7 cellular contexts compared by ENCODE assay signal in the genomic region with DNA sequence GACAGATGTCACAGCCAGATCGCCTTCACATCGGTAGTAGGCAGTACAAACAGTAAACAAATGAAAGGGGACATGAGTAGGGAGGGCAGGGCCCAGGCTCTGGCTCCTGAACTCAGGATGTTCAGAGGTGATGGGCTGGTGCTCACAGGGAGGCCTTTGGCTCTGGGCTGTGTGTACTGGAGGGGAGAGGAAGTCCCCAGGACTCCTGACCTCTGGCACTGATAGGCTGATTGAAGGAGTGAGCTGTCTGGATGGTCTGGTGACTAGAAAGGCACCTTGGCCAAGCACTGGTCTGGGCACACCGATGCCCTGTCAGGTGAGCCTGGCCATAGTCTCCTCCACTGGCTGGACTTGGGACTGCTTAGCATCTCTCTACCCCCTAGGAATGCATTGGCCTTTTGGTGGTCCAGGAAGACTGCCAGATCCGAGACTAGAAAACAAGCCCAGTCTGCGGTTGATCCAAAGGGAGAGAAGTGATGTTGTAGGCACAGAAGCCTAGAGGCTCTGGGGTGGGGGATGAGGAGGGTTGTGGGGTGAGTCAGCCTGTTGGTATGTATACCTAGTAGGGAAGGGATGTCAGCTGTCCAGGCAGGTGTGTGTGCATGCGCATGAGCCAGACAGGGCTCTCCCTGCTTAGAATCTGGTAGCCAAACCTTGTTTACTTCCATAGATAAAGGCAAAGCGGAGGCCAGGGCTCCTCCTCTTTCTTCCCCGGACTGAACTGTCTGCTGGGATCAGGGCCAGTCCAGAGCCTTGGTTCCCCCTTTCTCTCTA. TPM values are rescaled to one million over a fixed set of nuclear protein-coding genes. Genes with fewer than 3 reads are reported as not detected.
DNase-seq lines count a peak whose midpoint lies in the region; ATAC-seq and TF ChIP-seq lines count a peak whose summit lies in the region.
"Had no signal": no experiment of that assay in that cellular context is flagged by ENCODE, and none has a peak within 500 bp of the region (broad histone marks: within the 10 kb centered on the region; RNA-seq: fewer than 3 reads in every experiment).

No MANE protein-coding gene starts in this region.

- H3F3A ChIP-seq in neural progenitor cell (ENCODE audit: low read depth), result peaks cover 20% of the 10 kb centered on the region

- peaks cover 7% of the 10 kb centered on the region for H3K36me3 Mint-ChIP-seq in activated T-helper 2 cell treated with anti-CD3 and anti-CD28 coated beads, Interferon-gamma antibody, Interleukin-2, Interleukin-4, amounts not matched to agents 10 μg/mL and 5 μg/mL and 100 μg/mL, durations not matched to agents 14 hours and 24 hours and 36 hours (ENCODE audit: low read depth)
- no peaks in the 10 kb centered on the region for H3K36me3 Mint-ChIP-seq in neural progenitor cell

- ATAC-seq in Right ventricle myocardium inferior (no peak), HG03135 (IDR thresholded peaks at IDR 0.05; ENCODE audit: unreplicated experiment) (no peak)

- H3K4me1 ChIP-seq in neural progenitor cell, result peaks cover 12% of the 10 kb centered on the region

- H3K79me2 ChIP-seq in neural progenitor cell (ENCODE audit: low read depth), result no peaks in the 10 kb centered on the region

- no peaks in the 10 kb centered on the region for H3K9me3 ChIP-seq in neural progenitor cell (ENCODE audit: low read depth)

- H3K27ac Mint-ChIP-seq in activated T-helper 2 cell treated with anti-CD3 and anti-CD28 coated beads, Interferon-gamma antibody, Interleukin-2, Interleukin-4, amounts not matched to agents 10 μg/mL and 5 μg/mL and 100 μg/mL, durations not matched to agents 14 hours and 24 hours and 36 hours, result no peak overlapping the region
- no peak overlapping the region for H3K27ac Mint-ChIP-seq in neural progenitor cell

- H3K4me3 Mint-ChIP-seq in activated T-helper 2 cell treated with anti-CD3 and anti-CD28 coated beads, Interferon-gamma antibody, Interleukin-2, Interleukin-4, amounts not matched to agents 10 μg/mL and 5 μg/mL and 100 μg/mL, durations not matched to agents 14 hours and 24 hours and 36 hours (ENCODE audit: low read depth), result peak overlapping the region; percentile 54
- H3K4me3 Mint-ChIP-seq in neural progenitor cell, result peak overlapping the region; percentile 4

- H3K27me3 ChIP-seq in neural progenitor cell, result peaks cover 40% of the 10 kb centered on the region

- H3K36me3 ChIP-seq in neural progenitor cell, result no peaks in the 10 kb centered on the region

- H3K27me3 Mint-ChIP-seq in activated T-helper 2 cell treated with anti-CD3 and anti-CD28 coated beads, Interferon-gamma antibody, Interleukin-2, Interleukin-4, amounts not matched to agents 10 μg/mL and 5 μg/mL and 100 μg/mL, durations not matched to agents 14 hours and 24 hours and 36 hours (ENCODE audit: low read depth), result peaks cover 22% of the 10 kb centered on the region
- H3K27me3 Mint-ChIP-seq in neural progenitor cell (ENCODE audit: insufficient read depth, low read depth), result peaks cover 35% of the 10 kb centered on the region

- H3K9me3 Mint-ChIP-seq in activated T-helper 2 cell treated with anti-CD3 and anti-CD28 coated beads, Interferon-gamma antibody, Interleukin-2, Interleukin-4, amounts not matched to agents 10 μg/mL and 5 μg/mL and 100 μg/mL, durations not matched to agents 14 hours and 24 hours and 36 hours, result no peaks in the 10 kb centered on the region
- no peaks in the 10 kb centered on the region for H3K9me3 Mint-ChIP-seq in neural progenitor cell

- TF ChIP-seq CTCF in neural progenitor cell (IDR thresholded peaks at IDR 0.05), result no peak

- H4K20me1 ChIP-seq in neural progenitor cell (ENCODE audit: low read depth), result no peaks in the 10 kb centered on the region

- H2AFZ ChIP-seq in neural progenitor cell (replicated peaks), result no peak overlapping the region

- H3K4me2 ChIP-seq in neural progenitor cell, result no peak overlapping the region

- intact Hi-C loops in activated T-helper 2 cell treated with anti-CD3 and anti-CD28 coated beads, Interferon-gamma antibody, Interleukin-2, Interleukin-4, amounts not matched to agents 10 μg/mL and 5 μg/mL and 100 μg/mL, durations not matched to agents 14 hours and 24 hours and 36 hours (cut with micrococcal nuclease), result no loop called here
- intact Hi-C loops in Right ventricle myocardium inferior (cut with DNase I), result no loop called here

- DNase-seq in HT-29 (ENCODE audit: low spot score), result peak; percentile 98
- DNase-seq in activated T-helper 2 cell treated with anti-CD3 and anti-CD28 coated beads, Interferon-gamma antibody, Interleukin-2, Interleukin-4, amounts not matched to agents 10 μg/mL and 5 μg/mL and 100 μg/mL, durations not matched to agents 14 hours and 24 hours and 36 hours (ENCODE audit: low spot score), result no peak
- no peak for DNase-seq in neural progenitor cell (ENCODE audit: low spot score)
- DNase-seq in NCI-H187 treated with DMSO at 0.1 percent for 48 hours (lab: John Stamatoyannopoulos, UW), result no peak
- DNase-seq in Right ventricle myocardium inferior (ENCODE audit: missing footprints), result no peak
- DNase-seq: nucleus accumbens had no signal

- no peak overlapping the region for H3K4me3 ChIP-seq in neural progenitor cell

- H3K9ac ChIP-seq in neural progenitor cell, result no peak overlapping the region

- no peak overlapping the region for H3K27ac ChIP-seq in neural progenitor cell

- peaks cover 21% of the 10 kb centered on the region for H3K4me1 Mint-ChIP-seq in activated T-helper 2 cell treated with anti-CD3 and anti-CD28 coated beads, Interferon-gamma antibody, Interleukin-2, Interleukin-4, amounts not matched to agents 10 μg/mL and 5 μg/mL and 100 μg/mL, durations not matched to agents 14 hours and 24 hours and 36 hours (ENCODE audit: low read depth)
- H3K4me1 Mint-ChIP-seq in neural progenitor cell, result peaks cover 25% of the 10 kb centered on the region

RNA-seq across cellular contexts. Expression of gene SPINT1, which starts 1.9 kb away (rescaled TPM):
- 481 and 534 TPM in 2 replicates for total RNA-seq in HT-29 (2014; rRNA removed; shearing (Covaris generic))
- 22.5 and 24.5 TPM in 2 replicates for total RNA-seq in activated T-helper 2 cell treated with anti-CD3 and anti-CD28 coated beads, Interferon-gamma antibody, Interleukin-2, Interleukin-4, amounts not matched to agents 10 μg/mL and 5 μg/mL and 100 μg/mL, durations not matched to agents 14 hours and 24 hours and 36 hours
- total RNA-seq in neural progenitor cell (ENCODE audit: low replicate concordance) (12.0 and 13.7 TPM in 2 replicates), Right ventricle myocardium inferior (2.0 TPM)

RNA-seq across cellular contexts. Expression of gene PPP1R14D, which starts 17.2 kb away (rescaled TPM):
- total RNA-seq in HT-29 (2014; rRNA removed; shearing (Covaris generic)), result 2.5 and 6.1 TPM in 2 replicates
- total RNA-seq in activated T-helper 2 cell treated with anti-CD3 and anti-CD28 coated beads, Interferon-gamma antibody, Interleukin-2, Interleukin-4, amounts not matched to agents 10 μg/mL and 5 μg/mL and 100 μg/mL, durations not matched to agents 14 hours and 24 hours and 36 hours, result not detected in 2 replicates
- total RNA-seq in neural progenitor cell (ENCODE audit: low replicate concordance) (not detected in 2 replicates), Right ventricle myocardium inferior (not detected)

RNA-seq across cellular contexts. Expression of gene RHOV, which starts 28.3 kb away (rescaled TPM):
- 30.4 and 33.5 TPM in 2 replicates for total RNA-seq in HT-29 (2014; rRNA removed; shearing (Covaris generic))
- 0.80 and 0.82 TPM in 2 replicates for total RNA-seq in activated T-helper 2 cell treated with anti-CD3 and anti-CD28 coated beads, Interferon-gamma antibody, Interleukin-2, Interleukin-4, amounts not matched to agents 10 μg/mL and 5 μg/mL and 100 μg/mL, durations not matched to agents 14 hours and 24 hours and 36 hours
- 1.2 TPM in 1 of 2 replicates, not detected in the other for total RNA-seq in neural progenitor cell (ENCODE audit: low replicate concordance)
- not detected for total RNA-seq in Right ventricle myocardium inferior

RNA-seq across cellular contexts. Expression of gene DNAJC17, which starts 38.4 kb away (rescaled TPM):
- 47.9 and 53.5 TPM in 2 replicates for total RNA-seq in HT-29 (2014; rRNA removed; shearing (Covaris generic))
- 44.4 and 48.0 TPM in 2 replicates for total RNA-seq in activated T-helper 2 cell treated with anti-CD3 and anti-CD28 coated beads, Interferon-gamma antibody, Interleukin-2, Interleukin-4, amounts not matched to agents 10 μg/mL and 5 μg/mL and 100 μg/mL, durations not matched to agents 14 hours and 24 hours and 36 hours
- 23.3 and 49.3 TPM in 2 replicates for total RNA-seq in neural progenitor cell (ENCODE audit: low replicate concordance)
- total RNA-seq in Right ventricle myocardium inferior, result 19.7 TPM

RNA-seq across cellular contexts. Expression of gene ZFYVE19, which starts 38.8 kb away (rescaled TPM):
- 66.0 and 68.6 TPM in 2 replicates for total RNA-seq in HT-29 (2014; rRNA removed; shearing (Covaris generic))
- total RNA-seq in activated T-helper 2 cell treated with anti-CD3 and anti-CD28 coated beads, Interferon-gamma antibody, Interleukin-2, Interleukin-4, amounts not matched to agents 10 μg/mL and 5 μg/mL and 100 μg/mL, durations not matched to agents 14 hours and 24 hours and 36 hours, result 37.6 and 39.3 TPM in 2 replicates
- total RNA-seq in neural progenitor cell (ENCODE audit: low replicate concordance) (19.3 and 20.2 TPM in 2 replicates), Right ventricle myocardium inferior (27.6 TPM)

Comparison
In these comparisons a context has a peak if more than half of its experiments do, and no peak if none do; other contexts are left out.
1. RNA of gene SPINT1, which starts 1.9 kb away (total RNA-seq): 481 to 534 TPM in HT-29; 22.5 to 24.5 TPM in activated T-helper 2 cell treated with anti-CD3 and anti-CD28 coated beads, Interferon-gamma antibody, Interleukin-2, Interleukin-4, amounts not matched to agents 10 μg/mL and 5 μg/mL and 100 μg/mL, durations not matched to agents 14 hours and 24 hours and 36 hours, 12.0 to 13.7 TPM in neural progenitor cell and 2.0 TPM in Right ventricle myocardium inferior (single experiment); every median in the first group is over 10 times any median in the second.
2. RNA of gene RHOV, which starts 28.3 kb away (total RNA-seq): 30.4 to 33.5 TPM in HT-29; 0.80 to 0.82 TPM in activated T-helper 2 cell treated with anti-CD3 and anti-CD28 coated beads, Interferon-gamma antibody, Interleukin-2, Interleukin-4, amounts not matched to agents 10 μg/mL and 5 μg/mL and 100 μg/mL, durations not matched to agents 14 hours and 24 hours and 36 hours, 1.2 TPM in neural progenitor cell and not detected in Right ventricle myocardium inferior (single experiment); every median in the first group is over 10 times any median in the second.